ENCODE assay signal across 8 cellular contexts in the genomic region with DNA sequence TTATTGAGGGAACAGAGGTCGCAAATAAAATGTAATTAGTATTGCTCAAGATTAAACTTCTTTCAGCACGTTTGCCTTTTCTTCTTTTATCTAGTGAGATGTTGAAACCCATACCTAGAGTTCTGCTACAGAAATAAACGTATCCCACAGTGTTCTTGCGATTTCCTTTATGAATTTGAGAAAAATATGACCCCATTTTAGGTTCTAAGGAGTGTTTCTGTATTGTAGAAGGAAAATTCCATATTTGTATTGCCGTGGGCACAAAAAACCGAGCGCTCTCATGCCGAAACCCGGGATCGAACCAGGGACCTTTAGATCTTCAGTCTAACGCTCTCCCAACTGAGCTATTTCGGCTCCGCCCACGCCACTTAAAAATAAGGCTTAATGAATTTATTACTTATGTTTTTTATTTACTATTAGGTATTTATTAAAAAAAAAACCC.
DNase-seq lines count a peak whose midpoint lies in the region; ATAC-seq and TF ChIP-seq lines count a peak whose summit lies in the region.

No MANE protein-coding gene starts in this region.

- ATAC-seq in HG03354 (IDR thresholded peaks at IDR 0.05; ENCODE audit: poor library complexity, severe bottlenecking, unreplicated experiment) (peak; percentile 37), GM19397 (IDR thresholded peaks at IDR 0.05; ENCODE audit: unreplicated experiment) (no peak)

- H3K4me3 ChIP-seq in GM06990 (replicated peaks; ENCODE audit: low read depth, low read length) (peak overlapping the region; percentile 74), NT2/D1 (ENCODE audit: insufficient read length, low read depth) (peak overlapping the region; percentile 60), epithelial cell of esophagus (ENCODE audit: low read length) (peak overlapping the region; percentile 74), muscle layer of duodenum (ENCODE audit: low read depth in 1 of 2, low read length in 2 of 2) (peak overlapping the region; percentile 92 to 94)

- H3K4me1 ChIP-seq in NT2/D1 (ENCODE audit: insufficient read depth, insufficient read length) (no peaks in the 10 kb centered on the region), muscle layer of duodenum (ENCODE audit: control insufficient read depth in 1 of 2, insufficient read depth in 2 of 2, low read length in 2 of 2) (peaks cover 0 to 5% of the 10 kb centered on the region in 2 donors)

- no peak for TF ChIP-seq CTCF in GM06990 (IDR thresholded peaks at IDR 0.05; ENCODE audit: insufficient read depth, low read length, poor library complexity, severe bottlenecking)
- TF ChIP-seq CTCF in epithelial cell of esophagus (IDR thresholded peaks at IDR 0.05; ENCODE audit: insufficient read depth, low read depth, low read length, missing control alignments): no peak

- H3K9me3 ChIP-seq in NT2/D1 (ENCODE audit: insufficient read depth, low read length): no peaks in the 10 kb centered on the region
- no peaks in the 10 kb centered on the region for H3K9me3 ChIP-seq in muscle layer of duodenum (ENCODE audit: control insufficient read depth in 1 of 2, low read length in 2 of 2)

- no peaks in the 10 kb centered on the region for H3K36me3 ChIP-seq in GM06990 (ENCODE audit: control insufficient read depth, insufficient read depth, low read length)
- H3K36me3 ChIP-seq in NT2/D1 (ENCODE audit: insufficient read depth, insufficient read length, low read length): no peaks in the 10 kb centered on the region
- no peaks in the 10 kb centered on the region for H3K36me3 ChIP-seq in muscle layer of duodenum (ENCODE audit: control insufficient read depth in 1 of 2, insufficient read depth in 2 of 2, low read length in 2 of 2)

- DNase-seq in GM06990 (ENCODE audit: extremely low read depth, insufficient read length): peak; percentile 49
- DNase-seq in NT2/D1 (ENCODE audit: low read depth, low spot score): no peak
- DNase-seq in activated CD8-positive, alpha-beta memory T cell treated with anti-CD3 and anti-CD28 coated beads, Interleukin-2, amount 50 U/mL, for 1 hour (ENCODE audit: extremely low read depth): peak; percentile 49
- peak; percentile 55 for DNase-seq in epithelial cell of esophagus (ENCODE audit: low read depth)
- peak; percentile 52 to 61 for DNase-seq in stimulated activated CD8-positive, alpha-beta memory T cell treated with anti-CD3 and anti-CD28 coated beads, Interleukin-7, amount 100 ng/mL, for 4 hours (ENCODE audit: low read depth in 2 of 2)

- H3K27me3 ChIP-seq in GM06990 (replicated peaks; ENCODE audit: control insufficient read depth, insufficient read depth, low read length) (no peaks in the 10 kb centered on the region), NT2/D1 (ENCODE audit: insufficient read depth, insufficient read length) (peaks cover 12% of the 10 kb centered on the region), muscle layer of duodenum (ENCODE audit: low read depth, low read length) (no peaks in the 10 kb centered on the region)

- H3K9ac ChIP-seq in NT2/D1 (ENCODE audit: insufficient read length, low read depth): peak overlapping the region; percentile 33

- H3K27ac ChIP-seq in muscle layer of duodenum (ENCODE audit: low read length): peak overlapping the region; percentile 78
